ENCODE assay signal across 8 cellular contexts in the genomic region with DNA sequence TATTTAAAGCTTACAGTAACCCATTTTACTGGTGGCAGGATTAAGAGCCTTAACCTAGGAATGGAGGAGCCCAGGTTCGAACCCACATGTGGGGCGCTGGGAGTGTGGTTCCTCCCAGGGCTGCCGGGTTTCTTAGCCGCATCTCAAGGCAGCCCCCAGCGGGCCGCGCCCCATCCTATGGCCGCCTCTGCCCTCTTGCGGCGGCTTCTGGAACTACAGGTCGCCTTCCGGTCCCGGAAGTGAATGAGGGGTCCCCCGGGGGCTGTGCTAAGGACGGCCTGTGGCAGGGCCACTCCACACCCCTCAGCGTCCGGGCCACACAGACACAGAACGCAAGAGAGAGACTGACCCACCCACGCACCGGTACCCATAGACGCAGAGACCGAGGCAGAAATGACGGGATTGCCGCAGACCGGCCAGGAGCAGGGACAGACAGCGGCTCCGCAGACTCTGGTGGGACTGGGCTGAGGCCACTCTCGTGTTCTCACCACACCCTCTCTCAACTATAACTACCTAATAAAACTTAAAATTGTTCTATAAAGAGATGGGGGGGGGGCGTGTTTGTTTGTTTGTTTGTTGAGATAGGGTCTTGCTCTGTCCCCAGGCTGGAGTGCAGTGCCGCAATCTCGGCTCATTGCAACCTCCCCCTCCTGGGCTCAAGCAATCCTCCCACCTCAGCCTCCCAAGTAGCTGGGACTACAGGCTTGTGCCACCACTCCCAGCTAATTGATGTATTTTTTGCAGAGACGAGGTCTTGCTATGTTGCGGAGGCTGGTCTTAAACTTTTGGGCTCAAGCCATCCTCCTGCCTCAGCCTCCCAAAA. TPM values are rescaled to one million over a fixed set of nuclear protein-coding genes. Genes with fewer than 3 reads are reported as not detected.
DNase-seq lines count a peak whose midpoint lies in the region; ATAC-seq, FAIRE-seq and TF ChIP-seq lines count a peak whose summit lies in the region.
"Not testable (repeated sequence)": the region's sequence is repeated elsewhere in the genome, so short reads cannot be mapped to it uniquely, and the experiment has no call there.

No MANE protein-coding gene starts in this region.

- not testable (repeated sequence) for H3K4me3 Mint-ChIP-seq in CD4-positive, alpha-beta memory T cell; memory B cell

- ATAC-seq in GM19395 (IDR thresholded peaks at IDR 0.05; ENCODE audit: unreplicated experiment) (peak; percentile 83), HG02763 (IDR thresholded peaks at IDR 0.05; ENCODE audit: unreplicated experiment) (peak; percentile 73), memory B cell (ENCODE audit: low read depth) (peak; percentile 96)

- not testable (repeated sequence) for H3F3A ChIP-seq in OCI-LY1 (ENCODE audit: insufficient read depth, low read length)

- not testable (repeated sequence) for H2AFZ ChIP-seq in OCI-LY1 (ENCODE audit: low read length)
- peak overlapping the region; percentile 58 for H2AFZ ChIP-seq in endothelial cell of umbilical vein (ENCODE audit: low read depth, low read length)

- not testable (repeated sequence) for H3K36me3 ChIP-seq in CD4-positive, alpha-beta memory T cell (ENCODE audit: insufficient read depth, low read length); OCI-LY1 (ENCODE audit: insufficient read depth, low read length); endothelial cell of umbilical vein (ENCODE audit: control insufficient read depth in 2 of 2, extremely low read depth in 1 of 2, insufficient read depth in 2 of 2, low read length in 2 of 2)

- H3K9me3 ChIP-seq in CD4-positive, alpha-beta memory T cell (ENCODE audit: control insufficient read depth in 1 of 2, low read length in 2 of 2); OCI-LY1 (ENCODE audit: low read length); endothelial cell of umbilical vein (replicated peaks; ENCODE audit: control insufficient read depth, insufficient read depth, low read length): not testable (repeated sequence)

- not testable (repeated sequence) for H4K20me1 ChIP-seq in OCI-LY1 (ENCODE audit: insufficient read depth, low read length); endothelial cell of umbilical vein (replicated peaks; ENCODE audit: control insufficient read depth, extremely low read depth, insufficient read depth, low read length)

- H3K27me3 Mint-ChIP-seq in CD4-positive, alpha-beta memory T cell; memory B cell: not testable (repeated sequence)

- not testable (repeated sequence) for H3K4me3 ChIP-seq in CD4-positive, alpha-beta memory T cell (ENCODE audit: low read length in 2 of 2)
- H3K4me3 ChIP-seq in OCI-LY1 (ENCODE audit: low read depth, low read length, poor library complexity, severe bottlenecking): peak overlapping the region; percentile 50
- peak overlapping the region in 1 of 3 experiments; percentile 41 for H3K4me3 ChIP-seq in endothelial cell of umbilical vein (replicated peaks in 1 of 3; ENCODE audit: insufficient read depth in 1 of 3, low read depth in 1 of 3, low read length in 3 of 3)

- POLR2A ChIA-PET in CD4-positive, alpha-beta memory T cell (lab: Charles Lee; ENCODE audit: partially characterized antibody); endothelial cell of umbilical vein (lab: Charles Lee): not testable (repeated sequence)

- BruUV-seq in endothelial cell of umbilical vein (replicated peaks; lab: Mats Ljungman, UMichigan): TSS peak; percentile 72

- not testable (repeated sequence) for TF ChIP-seq CTCF in OCI-LY1 (IDR thresholded peaks at IDR 0.05; ENCODE audit: low read length); endothelial cell of umbilical vein (IDR thresholded peaks at IDR 0.05; ENCODE audit: extremely low read depth in 1 of 2, insufficient read depth in 1 of 2, low read depth in 1 of 2, low read length in 2 of 2)

- dilution Hi-C loops in endothelial cell of umbilical vein (cut with MboI; ENCODE audit: extremely low pct_ligation_motif_present, low sequenced_read_pairs): not testable (repeated sequence)

- not testable (repeated sequence) for H3K4me1 ChIP-seq in CD4-positive, alpha-beta memory T cell (ENCODE audit: insufficient read depth, low read length); OCI-LY1 (ENCODE audit: insufficient read depth, low read length, severe bottlenecking); endothelial cell of umbilical vein (ENCODE audit: control insufficient read depth, extremely low read depth, insufficient read depth, low read length)

- H3K9ac ChIP-seq in OCI-LY1 (ENCODE audit: low read length); endothelial cell of umbilical vein (replicated peaks; ENCODE audit: extremely low read depth, insufficient read depth, low read length): not testable (repeated sequence)

- not testable (repeated sequence) for H3K9me2 ChIP-seq in OCI-LY1 (ENCODE audit: low read depth, low read length)

- not testable (repeated sequence) for H3K27ac ChIP-seq in CD4-positive, alpha-beta memory T cell (ENCODE audit: low read depth, low read length); OCI-LY1 (ENCODE audit: low read depth, low read length, poor library complexity, severe bottlenecking); endothelial cell of umbilical vein (ENCODE audit: insufficient read depth, low read depth, low read length)

- H3K9me3 Mint-ChIP-seq in CD4-positive, alpha-beta memory T cell; memory B cell: not testable (repeated sequence)

- peak; percentile 0 to 59 (median 36) for DNase-seq in CD4-positive, alpha-beta memory T cell
- DNase-seq in activated T-cell treated with anti-CD3 and anti-CD28 coated beads for 4 hours (peak; percentile 0), memory B cell (ENCODE audit: low spot score in 2 of 2) (peak in 1 of 2 donors; percentile 18)
- DNase-seq in endothelial cell of umbilical vein (ENCODE audit: low read depth, low spot score): not testable (repeated sequence)
- peak; percentile 14 for DNase-seq in stimulated activated CD4-positive, alpha-beta T cell treated with anti-CD3 and anti-CD28 coated beads, Interleukin-15, amount 100 ng/mL, for 24 hours

- not testable (repeated sequence) for H3K4me1 Mint-ChIP-seq in CD4-positive, alpha-beta memory T cell; memory B cell

- TF ChIP-seq POLR2A in endothelial cell of umbilical vein (IDR thresholded peaks at IDR 0.05; ENCODE audit: low read depth, low read length): not testable (repeated sequence)

- not testable (repeated sequence) for H3K9me1 ChIP-seq in endothelial cell of umbilical vein (replicated peaks; ENCODE audit: control insufficient read depth, extremely low read depth, insufficient read depth, low read length)

- not testable (repeated sequence) for H3K36me3 Mint-ChIP-seq in CD4-positive, alpha-beta memory T cell; memory B cell

- not testable (repeated sequence) for H3K27me3 ChIP-seq in CD4-positive, alpha-beta memory T cell (ENCODE audit: insufficient read depth, low read length); OCI-LY1 (ENCODE audit: insufficient read depth, low read length); endothelial cell of umbilical vein (ENCODE audit: control insufficient read depth in 2 of 2, insufficient read depth in 2 of 2, low read length in 2 of 2)

- intact Hi-C loops in CD4-positive, alpha-beta memory T cell (cut with micrococcal nuclease); endothelial cell of umbilical vein (cut with micrococcal nuclease): not testable (repeated sequence)

- not testable (repeated sequence) for H3K27ac Mint-ChIP-seq in CD4-positive, alpha-beta memory T cell; memory B cell

- CTCF ChIA-PET in CD4-positive, alpha-beta memory T cell (lab: Charles Lee; ENCODE audit: partially characterized antibody); endothelial cell of umbilical vein (lab: Charles Lee): not testable (repeated sequence)

- not testable (repeated sequence) for H3K79me2 ChIP-seq in OCI-LY1 (ENCODE audit: insufficient read depth, low read length); endothelial cell of umbilical vein (ENCODE audit: control insufficient read depth, insufficient read depth, low read length)

- not testable (repeated sequence) for FAIRE-seq in endothelial cell of umbilical vein (lab: Jason Lieb, UNC)

- not testable (repeated sequence) for H3K4me2 ChIP-seq in OCI-LY1 (ENCODE audit: low read length); endothelial cell of umbilical vein (ENCODE audit: insufficient read depth, low read length)

RNA-seq across cellular contexts. Expression of a gene that starts 40.6 kb away (rescaled TPM):
- 10 to 100 TPM in 1 of 2 experiments, 1 to 10 TPM in 1; 9.7 to 10.4 TPM for total RNA-seq in CD4-positive, alpha-beta memory T cell
- polyA plus RNA-seq in CD4-positive, alpha-beta memory T cell: 10 to 100 TPM in 1 of 2 donors, 1 to 10 TPM in 1; 4.2 to 10.0 TPM
- total RNA-seq in endothelial cell of umbilical vein: 55.3 and 70.5 TPM in 2 replicates
- 39.6 and 40.3 TPM in 2 replicates for polyA plus RNA-seq in endothelial cell of umbilical vein
- 32.3 and 33.2 TPM in 2 replicates for polyA plus RNA-seq in endothelial cell of umbilical vein (2011; cell fraction: cytosol; rRNA removed)
- 70.5 and 72.9 TPM in 2 replicates for polyA plus RNA-seq in endothelial cell of umbilical vein (2011; cell fraction: nucleus; rRNA removed)
- polyA plus RNA-seq in endothelial cell of umbilical vein (2012): 54.8 and 59.3 TPM in 2 replicates
- 60.8 and 104 TPM in 2 replicates for polyA minus RNA-seq in endothelial cell of umbilical vein
- polyA minus RNA-seq in endothelial cell of umbilical vein (2011; cell fraction: cytosol; rRNA and poly(A)+ RNA removed): 16.4 TPM
- polyA minus RNA-seq in endothelial cell of umbilical vein (2011; cell fraction: nucleus; rRNA and poly(A)+ RNA removed): 52.7 and 59.7 TPM in 2 replicates
